Comparison of ENCODE assay signal across 33 cellular contexts in genomic region chr10:128725531-128725930, GRCh38.
"Had no signal": no experiment of that assay in that cellular context is flagged by ENCODE, and none has a peak within 500 bp of the region (broad histone marks: within the 10 kb centered on the region; RNA-seq: fewer than 3 reads in every experiment).

No MANE protein-coding gene starts in this region.

- H3K27ac Mint-ChIP-seq: activated B cell treated with CpG ODN at 0.5 μM for 24 hours; activated CD8-positive, alpha-beta T cell treated with anti-CD3 and anti-CD28 coated beads for 36 hours; activated naive CD8-positive, alpha-beta T cell; activated T-helper 17 cell treated with anti-CD3 and anti-CD28 coated beads, Interleukin-2, amount 50 U/mL, for 72 hours; dendritic cell treated with granulocyte-macrophage colony-stimulating factor and Interleukin-4, amounts not matched to agents 40 ng/mL and 50 ng/mL, for 4 days; effector memory CD8-positive, alpha-beta T cell; T-cell; T-helper 1 cell treated with Interleukin-12 subunit alpha and Interleukin-12 subunit beta and Interleukin-4 antibody, amounts not matched to agents 30 μg/mL and 1 μg/mL, for 36 hours had no signal

- H3K4me1 Mint-ChIP-seq: activated B cell treated with CpG ODN at 0.5 μM for 24 hours; activated T-helper 17 cell treated with anti-CD3 and anti-CD28 coated beads, Interleukin-2, amount 50 U/mL, for 72 hours; T-cell had no signal

- ATAC-seq: activated CD4-positive, CD25-positive, alpha-beta regulatory T cell treated with anti-CD3 and anti-CD28 coated beads, Interleukin-2, amount 50 U/mL, for 24 hours; activated CD8-positive, alpha-beta T cell treated with anti-CD3 and anti-CD28 coated beads for 36 hours; activated T-cell treated with anti-CD3 and anti-CD28 coated beads, Interleukin-2, amount 50 U/mL, for 4 hours; activated T-helper 17 cell treated with anti-CD3 and anti-CD28 coated beads, Interleukin-2, amount 50 U/mL, for 72 hours; body of pancreas; effector memory CD8-positive, alpha-beta T cell; foreskin keratinocyte; gastrocnemius medialis; T-cell had no signal

- H3K4me1 ChIP-seq: body of pancreas, colonic mucosa, esophagus muscularis mucosa, foreskin keratinocyte, gastrocnemius medialis had no signal

- H3K36me3 ChIP-seq: colonic mucosa, esophagus muscularis mucosa, gastrocnemius medialis, WERI-Rb-1 had no signal

- H3K27me3 Mint-ChIP-seq: activated B cell treated with CpG ODN at 0.5 μM for 24 hours; activated CD8-positive, alpha-beta T cell treated with anti-CD3 and anti-CD28 coated beads for 36 hours; activated naive CD8-positive, alpha-beta T cell; activated T-helper 17 cell treated with anti-CD3 and anti-CD28 coated beads, Interleukin-2, amount 50 U/mL, for 72 hours; dendritic cell treated with granulocyte-macrophage colony-stimulating factor and Interleukin-4, amounts not matched to agents 40 ng/mL and 50 ng/mL, for 4 days; effector memory CD8-positive, alpha-beta T cell; T-cell had no signal

- H3K4me3 Mint-ChIP-seq: activated B cell treated with CpG ODN at 0.5 μM for 24 hours; activated CD8-positive, alpha-beta T cell treated with anti-CD3 and anti-CD28 coated beads for 36 hours; activated naive CD8-positive, alpha-beta T cell; activated T-cell treated with anti-CD3 and anti-CD28 coated beads, Interleukin-2, amount 50 U/mL, for 4 hours; activated T-helper 17 cell treated with anti-CD3 and anti-CD28 coated beads, Interleukin-2, amount 50 U/mL, for 72 hours; dendritic cell treated with granulocyte-macrophage colony-stimulating factor and Interleukin-4, amounts not matched to agents 40 ng/mL and 50 ng/mL, for 4 days; effector memory CD8-positive, alpha-beta T cell; T-cell; T-helper 1 cell treated with Interleukin-12 subunit alpha and Interleukin-12 subunit beta and Interleukin-4 antibody, amounts not matched to agents 30 μg/mL and 1 μg/mL, for 36 hours had no signal

- H3K27me3 ChIP-seq: colonic mucosa, esophagus muscularis mucosa, foreskin keratinocyte, gastrocnemius medialis had no signal

- H3K9me3 ChIP-seq: body of pancreas, colonic mucosa, esophagus muscularis mucosa, gastrocnemius medialis had no signal

- H3K9me3 Mint-ChIP-seq: activated B cell treated with CpG ODN at 0.5 μM for 24 hours; activated CD8-positive, alpha-beta T cell treated with anti-CD3 and anti-CD28 coated beads for 36 hours; activated T-cell treated with anti-CD3 and anti-CD28 coated beads, Interleukin-2, amount 50 U/mL, for 4 hours; activated T-helper 17 cell treated with anti-CD3 and anti-CD28 coated beads, Interleukin-2, amount 50 U/mL, for 72 hours; dendritic cell treated with granulocyte-macrophage colony-stimulating factor and Interleukin-4, amounts not matched to agents 40 ng/mL and 50 ng/mL, for 4 days; effector memory CD8-positive, alpha-beta T cell; T-cell; T-helper 1 cell treated with Interleukin-12 subunit alpha and Interleukin-12 subunit beta and Interleukin-4 antibody, amounts not matched to agents 30 μg/mL and 1 μg/mL, for 36 hours had no signal

- H3K4me3 ChIP-seq: body of pancreas, colonic mucosa, dorsolateral prefrontal cortex, esophagus muscularis mucosa, gastrocnemius medialis had no signal

- H3K36me3 Mint-ChIP-seq: activated naive CD8-positive, alpha-beta T cell; T-cell had no signal

- H3K27ac ChIP-seq: body of pancreas, colonic mucosa, dorsolateral prefrontal cortex, esophagus muscularis mucosa, foreskin keratinocyte, gastrocnemius medialis, WERI-Rb-1 had no signal

- DNase-seq: activated B cell treated with CpG ODN at 0.5 μM for 24 hours; activated CD4-positive, alpha-beta T cell treated with anti-CD3 and anti-CD28 coated beads for 48 hours; activated CD4-positive, alpha-beta T cell treated with anti-CD3 and anti-CD28 coated beads, Interleukin-2, amount 50 U/mL, for 1 hour; activated CD4-positive, alpha-beta T cell treated with anti-CD3 and anti-CD28 coated beads, Interleukin-2, amount 50 U/mL, for 48 hours; activated CD8-positive, alpha-beta memory T cell treated with anti-CD3 and anti-CD28 coated beads for 24 hours; activated CD8-positive, alpha-beta T cell treated with anti-CD3 and anti-CD28 coated beads for 36 hours; activated effector memory CD4-positive, alpha-beta T cell treated with Interleukin-2 at 50 U/mL for 16 hours; activated gamma-delta T cell treated with Interleukin-2 at 50 U/mL for 16 hours; activated naive CD4-positive, alpha-beta T cell treated with anti-CD3 and anti-CD28 coated beads, Interleukin-2, amount 50 U/mL, for 16 hours; activated naive CD4-positive, alpha-beta T cell treated with Interleukin-2 at 50 U/mL for 16 hours; activated T-cell treated with anti-CD3 and anti-CD28 coated beads, Interleukin-2, amount 50 U/mL, for 4 hours; amniotic stem cell; anterior cingulate cortex; body of pancreas; central memory CD4-positive, alpha-beta T cell; cerebellar nuclear complex; colonic mucosa; dorsolateral prefrontal cortex; effector memory CD8-positive, alpha-beta T cell; erythroblast; foreskin keratinocyte; gastrocnemius medialis; glutamatergic neuron; SW 1271; T-cell; T1000; WERI-Rb-1 had no signal
